ENCODE assay signal across 12 cellular contexts in the genomic region with DNA sequence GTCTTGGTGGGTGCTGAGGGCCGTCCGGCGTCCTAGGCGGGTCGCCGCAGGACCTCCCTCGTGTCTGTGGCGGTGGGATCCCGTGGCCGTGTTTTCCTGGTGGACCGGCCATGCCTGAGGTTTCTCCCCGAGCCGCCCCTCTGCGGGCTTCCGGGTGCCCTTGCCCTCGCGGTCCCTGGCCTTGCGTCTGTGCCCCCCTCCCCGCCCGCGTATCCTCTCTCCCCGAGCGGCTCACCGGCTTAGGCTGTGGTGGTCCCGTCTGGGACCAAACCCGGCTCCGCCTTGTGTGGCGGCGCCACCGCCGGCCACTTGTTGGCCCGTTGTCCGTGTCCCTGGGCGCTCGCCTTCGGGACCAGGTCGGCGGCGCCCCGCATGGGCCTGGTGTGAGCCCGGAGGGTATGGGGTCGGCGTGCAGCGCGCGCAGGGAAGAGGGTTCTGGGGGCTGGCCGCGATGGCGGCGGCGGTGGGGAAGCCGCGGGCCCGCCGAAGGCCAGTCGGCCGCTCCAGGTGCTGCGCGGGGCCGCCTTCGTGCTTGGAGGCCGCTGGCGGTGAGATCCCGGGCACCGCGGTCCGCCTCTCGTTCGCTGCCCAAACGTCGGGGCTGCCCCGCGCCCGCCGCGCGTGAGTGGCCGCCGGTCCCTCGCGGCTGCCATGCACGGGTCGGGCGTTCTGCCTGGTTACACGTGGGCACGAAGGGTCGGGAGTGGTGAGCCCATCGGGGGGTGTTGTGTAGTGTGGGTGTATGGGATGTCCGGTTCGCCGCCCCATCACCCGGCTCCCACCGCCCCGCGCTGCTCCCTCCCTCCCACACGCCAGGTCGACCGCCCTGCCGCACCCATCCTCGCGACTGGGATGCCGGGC.
"Had no signal": no experiment of that assay in that cellular context is flagged by ENCODE, and none has a peak within 500 bp of the region (broad histone marks: within the 10 kb centered on the region; RNA-seq: fewer than 3 reads in every experiment).

No MANE protein-coding gene starts in this region.

- H3K27ac Mint-ChIP-seq: activated CD8-positive, alpha-beta T cell treated with anti-CD3 and anti-CD28 coated beads for 36 hours; activated naive CD8-positive, alpha-beta T cell treated with anti-CD3 and anti-CD28 coated beads, Interleukin-2, amount 50 U/mL, for 24 hours; natural killer cell; stimulated activated naive CD8-positive, alpha-beta T cell treated with anti-CD3 and anti-CD28 coated beads, Interleukin-15, Interleukin-2, amounts not matched to agents 100 ng/mL and 50 ng/mL, for 24 hours had no signal

- H3K4me1 Mint-ChIP-seq: activated naive CD8-positive, alpha-beta T cell treated with anti-CD3 and anti-CD28 coated beads, Interleukin-2, amount 50 U/mL, for 24 hours; natural killer cell had no signal

- ATAC-seq: activated CD8-positive, alpha-beta T cell treated with anti-CD3 and anti-CD28 coated beads for 36 hours; activated naive CD8-positive, alpha-beta T cell treated with anti-CD3 and anti-CD28 coated beads, Interleukin-2, amount 50 U/mL, for 24 hours had no signal

- H3K4me3 Mint-ChIP-seq: activated CD8-positive, alpha-beta T cell treated with anti-CD3 and anti-CD28 coated beads for 36 hours; activated naive CD8-positive, alpha-beta T cell treated with anti-CD3 and anti-CD28 coated beads, Interleukin-2, amount 50 U/mL, for 24 hours; natural killer cell; stimulated activated naive CD8-positive, alpha-beta T cell treated with anti-CD3 and anti-CD28 coated beads, Interleukin-15, Interleukin-2, amounts not matched to agents 100 ng/mL and 50 ng/mL, for 24 hours had no signal

- H3K27me3 Mint-ChIP-seq: activated CD8-positive, alpha-beta T cell treated with anti-CD3 and anti-CD28 coated beads for 36 hours; activated naive CD8-positive, alpha-beta T cell treated with anti-CD3 and anti-CD28 coated beads, Interleukin-2, amount 50 U/mL, for 24 hours; stimulated activated naive CD8-positive, alpha-beta T cell treated with anti-CD3 and anti-CD28 coated beads, Interleukin-15, Interleukin-2, amounts not matched to agents 100 ng/mL and 50 ng/mL, for 24 hours had no signal

- DNase-seq: activated CD4-positive, alpha-beta T cell treated with anti-CD3 and anti-CD28 coated beads for 4 hours; activated CD8-positive, alpha-beta memory T cell treated with anti-CD3 and anti-CD28 coated beads, Interleukin-2, amount 50 U/mL, for 48 hours; activated CD8-positive, alpha-beta T cell treated with anti-CD3 and anti-CD28 coated beads for 36 hours; activated naive CD4-positive, alpha-beta T cell treated with Interleukin-2 at 50 U/mL for 16 hours; activated naive CD8-positive, alpha-beta T cell treated with anti-CD3 and anti-CD28 coated beads, Interleukin-2, amount 50 U/mL, for 24 hours; foreskin melanocyte; natural killer cell; occipital lobe; stimulated activated CD4-positive, alpha-beta T cell treated with anti-CD3 and anti-CD28 coated beads, Interleukin-2, amount 100 ng/mL, for 48 hours; T-helper 9 cell; testis had no signal
